ENCODE assay signal across 9 cellular contexts in the genomic region with DNA sequence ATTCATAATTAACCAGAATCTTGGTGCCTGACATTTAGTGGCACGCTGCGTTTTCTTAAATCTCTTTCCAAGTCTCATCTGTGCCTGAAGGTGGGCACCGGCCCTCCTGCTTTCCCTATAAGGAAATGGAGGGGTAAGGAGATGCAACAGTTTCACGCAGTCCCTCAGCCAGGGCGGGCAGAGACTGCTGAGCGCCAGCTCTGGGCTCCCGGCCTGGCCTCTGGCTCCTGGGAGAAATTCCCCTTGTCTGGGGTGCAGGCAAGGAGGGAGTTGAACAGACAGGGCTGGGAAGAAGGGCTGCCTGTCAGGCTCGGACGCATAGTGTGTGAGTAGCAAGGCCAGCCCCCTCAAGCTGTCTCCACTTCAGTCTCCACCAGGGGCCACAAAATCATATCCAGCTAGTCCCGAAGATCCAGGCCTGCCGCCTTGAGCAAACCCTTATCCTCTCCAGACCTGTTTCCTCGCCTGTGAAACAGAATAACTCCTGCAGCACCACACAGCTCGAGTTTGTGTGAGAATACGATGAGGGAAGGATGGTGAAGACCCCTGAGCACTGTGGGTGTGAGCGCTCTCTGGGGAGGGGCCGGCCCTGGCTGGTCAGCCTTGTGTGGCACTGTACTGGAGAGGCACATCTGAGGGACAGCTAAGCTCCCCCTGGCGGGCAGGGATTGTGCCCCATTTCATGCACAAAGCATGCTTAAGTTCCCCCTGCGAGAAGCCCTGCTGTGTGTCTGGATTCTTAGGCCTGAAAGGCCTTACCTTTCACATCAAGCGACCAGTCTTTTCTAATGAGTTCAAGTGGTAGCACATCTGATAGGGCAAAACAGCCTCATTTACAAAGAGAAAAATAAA. TPM values are rescaled to one million over a fixed set of nuclear protein-coding genes. Genes with fewer than 3 reads are reported as not detected.
DNase-seq lines count a peak whose midpoint lies in the region; ATAC-seq, FAIRE-seq and TF ChIP-seq lines count a peak whose summit lies in the region.
"Had no signal": no experiment of that assay in that cellular context is flagged by ENCODE, and none has a peak within 500 bp of the region (broad histone marks: within the 10 kb centered on the region; RNA-seq: fewer than 3 reads in every experiment).

No MANE protein-coding gene starts in this region.

- peaks cover 2% of the 10 kb centered on the region for H3K36me3 Mint-ChIP-seq in astrocyte (ENCODE audit: low read depth, unreplicated experiment)
- H3K36me3 Mint-ChIP-seq in mesothelial cell of epicardium, result no peaks in the 10 kb centered on the region
- no peaks in the 10 kb centered on the region for H3K36me3 Mint-ChIP-seq in natural killer cell

- H3K4me3 ChIP-seq in DOHH2 (ENCODE audit: low read length) (no peak overlapping the region), KMS-11 (IDR thresholded peaks at IDR 0.05; ENCODE audit: insufficient read depth, low read depth, low read length) (no peak overlapping the region), astrocyte (ENCODE audit: insufficient read depth, low read depth, low read length) (no peak overlapping the region)

- peak; percentile 26 for DNase-seq in astrocyte (ENCODE audit: low read depth)
- DNase-seq in mesothelial cell of epicardium (ENCODE audit: low spot score in 2 of 2, unreplicated experiment in 2 of 2), result no peak
- DNase-seq in GOT3 (lab: John Stamatoyannopoulos, UW), result no peak
- no peak for DNase-seq in NK-92 (lab: John Stamatoyannopoulos, UW; ENCODE audit: unreplicated experiment)
- DNase-seq in NCI-H446 (lab: John Stamatoyannopoulos, UW), result no peak
- DNase-seq in natural killer cell, result no peak
- DNase-seq: activated CD4-positive, alpha-beta T cell treated with anti-CD3 and anti-CD28 coated beads, Interleukin-2, amount 50 U/mL, for 4 hours had no signal

- H3K27me3 ChIP-seq in DOHH2 (ENCODE audit: control insufficient read depth, low read length) (peaks cover 16% of the 10 kb centered on the region), KMS-11 (ENCODE audit: insufficient read depth, low read depth) (no peaks in the 10 kb centered on the region), astrocyte (ENCODE audit: insufficient read depth, low read length) (no peaks in the 10 kb centered on the region)

- H2AFZ ChIP-seq in KMS-11 (ENCODE audit: low read depth) (no peak overlapping the region), astrocyte (ENCODE audit: low read depth, low read length) (peak overlapping the region; percentile 8)

- H3K4me3 Mint-ChIP-seq in astrocyte (ENCODE audit: unreplicated experiment) (no peak overlapping the region), mesothelial cell of epicardium (no peak overlapping the region), natural killer cell (no peak overlapping the region)

- H3K9ac ChIP-seq in KMS-11 (no peak overlapping the region), astrocyte (ENCODE audit: low read length) (no peak overlapping the region)

- intact Hi-C loops in natural killer cell (cut with micrococcal nuclease), result no loop called here

- H3K4me2 ChIP-seq in DOHH2 (ENCODE audit: low read length), result no peak overlapping the region
- H3K4me2 ChIP-seq in KMS-11, result no peak overlapping the region
- H3K4me2 ChIP-seq in astrocyte (ENCODE audit: low read length), result no peak overlapping the region

- H3K36me3 ChIP-seq in DOHH2 (ENCODE audit: control insufficient read depth, low read length) (no peaks in the 10 kb centered on the region), KMS-11 (ENCODE audit: insufficient read depth) (no peaks in the 10 kb centered on the region), astrocyte (ENCODE audit: insufficient read depth, low read length) (no peaks in the 10 kb centered on the region)

- H3K9me3 Mint-ChIP-seq in astrocyte (ENCODE audit: unreplicated experiment) (no peaks in the 10 kb centered on the region), mesothelial cell of epicardium (no peaks in the 10 kb centered on the region), natural killer cell (no peaks in the 10 kb centered on the region)

- H3K4me1 Mint-ChIP-seq in astrocyte (ENCODE audit: low read depth, unreplicated experiment), result peaks cover 16% of the 10 kb centered on the region
- H3K4me1 Mint-ChIP-seq in mesothelial cell of epicardium, result peaks cover 48% of the 10 kb centered on the region
- H3K4me1 Mint-ChIP-seq in natural killer cell, result no peaks in the 10 kb centered on the region

- H3K79me2 ChIP-seq in DOHH2 (ENCODE audit: control insufficient read depth, low read length) (no peaks in the 10 kb centered on the region), KMS-11 (ENCODE audit: insufficient read depth, low read depth) (no peaks in the 10 kb centered on the region), astrocyte (ENCODE audit: insufficient read depth, low read length) (no peaks in the 10 kb centered on the region)

- no peaks in the 10 kb centered on the region for H3K9me2 ChIP-seq in DOHH2 (replicated peaks; ENCODE audit: control insufficient read depth, low read length)

- H3K27me3 Mint-ChIP-seq in astrocyte (ENCODE audit: low read depth, unreplicated experiment) (peaks cover 2% of the 10 kb centered on the region), mesothelial cell of epicardium (ENCODE audit: low read depth) (no peaks in the 10 kb centered on the region), natural killer cell (ENCODE audit: low read depth in 2 of 2) (peaks cover 0 to 7% of the 10 kb centered on the region in 2 donors)

- FAIRE-seq in astrocyte (lab: Jason Lieb, UNC), result no peak

- no peak overlapping the region for H3K27ac ChIP-seq in DOHH2 (ENCODE audit: low read depth, low read length)
- no peak overlapping the region for H3K27ac ChIP-seq in KMS-11
- no peak overlapping the region for H3K27ac ChIP-seq in astrocyte (ENCODE audit: low read depth, low read length)

- TF ChIP-seq CTCF in DOHH2 (IDR thresholded peaks at IDR 0.05; ENCODE audit: low read depth, low read length, poor library complexity, severe bottlenecking), result peak; percentile 50
- peak; percentile 53 for TF ChIP-seq CTCF in KMS-11 (conservative IDR thresholded peaks at IDR 0.05; ENCODE audit: low read depth, low read length)
- TF ChIP-seq CTCF in astrocyte (IDR thresholded peaks at IDR 0.05; ENCODE audit: insufficient read depth, low read depth, low read length), result peak; percentile 53
- TF ChIP-seq CTCF in mesothelial cell of epicardium (IDR thresholded peaks at IDR 0.05; ENCODE audit: unreplicated experiment), result no peak
- no peak for TF ChIP-seq CTCF in natural killer cell (IDR thresholded peaks at IDR 0.05)

- no peak for ATAC-seq in natural killer cell

- H4K20me1 ChIP-seq in DOHH2 (ENCODE audit: control insufficient read depth, insufficient read depth, low read depth, low read length), result no peaks in the 10 kb centered on the region
- H4K20me1 ChIP-seq in KMS-11 (ENCODE audit: insufficient read depth), result no peaks in the 10 kb centered on the region
- H4K20me1 ChIP-seq in astrocyte (ENCODE audit: insufficient read depth, low read length), result no peaks in the 10 kb centered on the region

- H3F3A ChIP-seq in DOHH2 (ENCODE audit: control insufficient read depth, insufficient read depth), result no peaks in the 10 kb centered on the region

- no peaks in the 10 kb centered on the region for H3K4me1 ChIP-seq in DOHH2 (ENCODE audit: control insufficient read depth, low read length)
- H3K4me1 ChIP-seq in KMS-11 (ENCODE audit: low read depth, poor library complexity, severe bottlenecking), result no peaks in the 10 kb centered on the region
- peaks cover 9% of the 10 kb centered on the region for H3K4me1 ChIP-seq in astrocyte (ENCODE audit: insufficient read depth, low read length)

- no peak overlapping the region for H3K27ac Mint-ChIP-seq in astrocyte (ENCODE audit: unreplicated experiment)
- peak overlapping the region; percentile 34 for H3K27ac Mint-ChIP-seq in mesothelial cell of epicardium
- H3K27ac Mint-ChIP-seq in natural killer cell, result no peak overlapping the region

- H3K9me3 ChIP-seq in DOHH2 (ENCODE audit: control insufficient read depth, insufficient read depth, low read length), result no peaks in the 10 kb centered on the region
- no peaks in the 10 kb centered on the region for H3K9me3 ChIP-seq in astrocyte (ENCODE audit: insufficient read depth, low read depth, low read length)

RNA-seq across cellular contexts. Expression of gene SDC1, which starts 33.8 kb away (rescaled TPM):
- total RNA-seq in astrocyte (74.3 and 92.7 TPM in 2 replicates), mesothelial cell of epicardium (45.5 to 50.7 TPM (median 48.3 TPM) in 3 replicates), natural killer cell (under 1 TPM in 1 of 3 donors, not detected in 2; 0.63 TPM)

Comparison
In these comparisons a context has a peak if more than half of its experiments do, and no peak if none do; other contexts are left out.
1. CTCF ChIP-seq: peak in DOHH2 (single experiment), KMS-11 (single experiment) and astrocyte (single experiment); none in mesothelial cell of epicardium (single experiment) and natural killer cell (single experiment).
2. RNA of gene SDC1, which starts 33.8 kb away (total RNA-seq): 74.3 to 92.7 TPM in astrocyte and 45.5 to 50.7 TPM in mesothelial cell of epicardium; 0.63 TPM in natural killer cell; every median in the first group is over 10 times any median in the second.